27 cellular contexts compared by ENCODE assay signal in the genomic region with DNA sequence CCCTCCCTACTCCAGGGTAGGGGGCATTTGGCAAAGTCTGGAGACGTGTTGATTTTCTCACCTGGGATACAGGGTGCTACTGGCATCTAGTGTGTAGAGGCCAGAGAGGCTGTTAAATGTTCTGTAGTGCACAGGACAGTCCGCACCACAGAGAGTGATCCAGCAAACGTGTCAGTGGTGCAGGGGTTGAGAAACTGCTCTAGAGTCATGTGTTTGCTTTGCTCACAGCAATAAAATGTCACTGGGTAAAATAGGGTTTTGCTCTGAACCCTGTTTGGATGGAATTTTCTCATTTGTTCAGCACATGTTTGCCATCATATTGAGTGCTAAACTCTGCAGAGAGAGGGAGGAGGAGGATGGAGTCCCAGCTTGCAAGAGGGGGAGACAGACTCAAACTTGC. TPM values are rescaled to one million over a fixed set of nuclear protein-coding genes. Genes with fewer than 3 reads are reported as not detected.
A peak's percentile ranks its signal among the peaks of the same experiment; 100 is the strongest.
DNase-seq lines count a peak whose midpoint lies in the region; ATAC-seq and TF ChIP-seq lines count a peak whose summit lies in the region.
"Had no signal": no experiment of that assay in that cellular context is flagged by ENCODE, and none has a peak within 500 bp of the region (broad histone marks: within the 10 kb centered on the region; RNA-seq: fewer than 3 reads in every experiment).

No MANE protein-coding gene starts in this region.

- H2AFZ ChIP-seq in Karpas-422 (ENCODE audit: low read length): no peak overlapping the region

- no peaks in the 10 kb centered on the region for H3K9me3 Mint-ChIP-seq in natural killer cell
- H3K9me3 Mint-ChIP-seq in stimulated activated naive B cell treated with anti-CD40 and anti-IgM and Interleukin-4, amounts not matched to agents 10 μg/mL and 1 μg/mL and 100 μg/mL, for 72 hours: no peaks in the 10 kb centered on the region
- H3K9me3 Mint-ChIP-seq: activated naive CD4-positive, alpha-beta T cell treated with anti-CD3 and anti-CD28 coated beads, Interleukin-2, amount 50 U/mL, for 24 hours had no signal

- peak overlapping the region; percentile 64 to 92 for H3K27ac Mint-ChIP-seq in natural killer cell
- H3K27ac Mint-ChIP-seq in stimulated activated naive B cell treated with anti-CD40 and anti-IgM and Interleukin-4, amounts not matched to agents 10 μg/mL and 1 μg/mL and 100 μg/mL, for 72 hours: peak overlapping the region; percentile 88
- H3K27ac Mint-ChIP-seq: activated CD4-positive, alpha-beta T cell treated with anti-CD3 and anti-CD28 coated beads for 36 hours; activated CD8-positive, alpha-beta T cell treated with anti-CD3 and anti-CD28 coated beads, Interleukin-2, amount 10 ng/mL, durations not matched to agents 7 days and 5 days had no signal

- ATAC-seq in natural killer cell: peak; percentile 60 to 72 (median 66)
- no peak for ATAC-seq in stimulated activated naive B cell treated with anti-CD40 and anti-IgM and Interleukin-4, amounts not matched to agents 10 μg/mL and 1 μg/mL and 100 μg/mL, for 72 hours (replicated peaks)
- no peak for ATAC-seq in gastroesophageal sphincter
- ATAC-seq: activated CD4-positive, alpha-beta T cell treated with anti-CD3 and anti-CD28 coated beads for 36 hours; activated CD8-positive, alpha-beta T cell treated with anti-CD3 and anti-CD28 coated beads, Interleukin-2, amount 10 ng/mL, durations not matched to agents 7 days and 5 days; left cardiac atrium; stimulated activated naive CD8-positive, alpha-beta T cell treated with anti-CD3 and anti-CD28 coated beads, Interleukin-15, Interleukin-2, amounts not matched to agents 100 U/mL and 50 U/mL, for 24 hours had no signal

- H3K4me3 Mint-ChIP-seq in natural killer cell: peak overlapping the region; percentile 73
- peak overlapping the region in 1 of 2 donors; percentile 17 for H3K4me3 Mint-ChIP-seq in stimulated activated naive B cell treated with anti-CD40 and anti-IgM and Interleukin-4, amounts not matched to agents 10 μg/mL and 1 μg/mL and 100 μg/mL, for 72 hours
- H3K4me3 Mint-ChIP-seq: activated CD4-positive, alpha-beta T cell treated with anti-CD3 and anti-CD28 coated beads for 36 hours; activated CD8-positive, alpha-beta T cell treated with anti-CD3 and anti-CD28 coated beads, Interleukin-2, amount 10 ng/mL, durations not matched to agents 7 days and 5 days; activated naive CD4-positive, alpha-beta T cell treated with anti-CD3 and anti-CD28 coated beads, Interleukin-2, amount 50 U/mL, for 24 hours had no signal

- intact Hi-C loops in natural killer cell (cut with micrococcal nuclease): no loop called here

- no peaks in the 10 kb centered on the region for H3K36me3 Mint-ChIP-seq in natural killer cell
- H3K36me3 Mint-ChIP-seq in stimulated activated naive B cell treated with anti-CD40 and anti-IgM and Interleukin-4, amounts not matched to agents 10 μg/mL and 1 μg/mL and 100 μg/mL, for 72 hours: peaks cover 60 to 79% of the 10 kb centered on the region in 2 donors
- H3K36me3 Mint-ChIP-seq: activated naive CD4-positive, alpha-beta T cell treated with anti-CD3 and anti-CD28 coated beads, Interleukin-2, amount 50 U/mL, for 24 hours had no signal

- H3K4me1 ChIP-seq in Karpas-422 (ENCODE audit: low read length) (peaks cover 100% of the 10 kb centered on the region), gastroesophageal sphincter (no peaks in the 10 kb centered on the region)
- H3K4me1 ChIP-seq: BE2C, SJCRH30, testis, vagina had no signal

- H3K27me3 Mint-ChIP-seq in natural killer cell (ENCODE audit: low read depth in 2 of 2): no peaks in the 10 kb centered on the region
- H3K27me3 Mint-ChIP-seq in stimulated activated naive B cell treated with anti-CD40 and anti-IgM and Interleukin-4, amounts not matched to agents 10 μg/mL and 1 μg/mL and 100 μg/mL, for 72 hours: no peaks in the 10 kb centered on the region
- H3K27me3 Mint-ChIP-seq: activated CD4-positive, alpha-beta T cell treated with anti-CD3 and anti-CD28 coated beads for 36 hours had no signal

- DNase-seq in Karpas-422: peak; percentile 46
- peak; percentile 39 for DNase-seq in fibroblast of villous mesenchyme (ENCODE audit: low read depth)
- DNase-seq in natural killer cell: no peak
- no peak for DNase-seq in stimulated activated naive B cell treated with anti-CD40 and anti-IgM and Interleukin-4, amounts not matched to agents 10 μg/mL and 1 μg/mL and 100 μg/mL, for 72 hours
- DNase-seq in NCI-H2081 (lab: John Stamatoyannopoulos, UW): no peak
- no peak for DNase-seq in NCI-H2029 (lab: John Stamatoyannopoulos, UW)
- DNase-seq in NCI-H82 treated with DMSO at 0.1 percent for 48 hours (lab: John Stamatoyannopoulos, UW; ENCODE audit: unreplicated experiment): no peak
- DNase-seq: activated CD4-positive, alpha-beta T cell treated with anti-CD3 and anti-CD28 coated beads for 36 hours; activated CD8-positive, alpha-beta T cell treated with anti-CD3 and anti-CD28 coated beads, Interleukin-2, amount 10 ng/mL, durations not matched to agents 7 days and 5 days; amygdala; BE2C; DMS153; H7; hypothalamus; left cardiac atrium; mesendoderm; NCI-H446 treated with DMSO at 0.1 percent for 48 hours; NCI-H774; RPMI8226; SJCRH30; stimulated activated naive CD8-positive, alpha-beta T cell treated with anti-CD3 and anti-CD28 coated beads, Interleukin-15, Interleukin-2, amounts not matched to agents 100 U/mL and 50 U/mL, for 24 hours; SW 1271; testis had no signal

- peaks cover 71 to 77% of the 10 kb centered on the region in 2 donors for H3K4me1 Mint-ChIP-seq in natural killer cell
- H3K4me1 Mint-ChIP-seq in stimulated activated naive B cell treated with anti-CD40 and anti-IgM and Interleukin-4, amounts not matched to agents 10 μg/mL and 1 μg/mL and 100 μg/mL, for 72 hours: peaks cover 61 to 82% of the 10 kb centered on the region in 2 donors
- H3K4me1 Mint-ChIP-seq: activated CD4-positive, alpha-beta T cell treated with anti-CD3 and anti-CD28 coated beads for 36 hours; activated naive CD4-positive, alpha-beta T cell treated with anti-CD3 and anti-CD28 coated beads, Interleukin-2, amount 50 U/mL, for 24 hours had no signal

- peaks cover 93% of the 10 kb centered on the region for H3K36me3 ChIP-seq in Karpas-422 (ENCODE audit: insufficient read depth, low read length)
- no peaks in the 10 kb centered on the region for H3K36me3 ChIP-seq in gastroesophageal sphincter
- H3K36me3 ChIP-seq: BE2C, SJCRH30, vagina had no signal

- H3K9me2 ChIP-seq in Karpas-422 (replicated peaks; ENCODE audit: insufficient read depth, low read length): no peaks in the 10 kb centered on the region

- H3K9ac ChIP-seq in Karpas-422 (ENCODE audit: low read length): peak overlapping the region; percentile 41

- no peak for TF ChIP-seq POLR2A in gastroesophageal sphincter (IDR thresholded peaks at IDR 0.05)

- H3K4me2 ChIP-seq in Karpas-422 (ENCODE audit: low read depth, low read length, poor library complexity, severe bottlenecking): peak overlapping the region; percentile 91

- H3K4me3 ChIP-seq in Karpas-422 (ENCODE audit: low read length) (peak overlapping the region; percentile 39; the same call in 1 of the 2 replicates), fibroblast of villous mesenchyme (ENCODE audit: low read depth, low read length) (no peak overlapping the region), gastroesophageal sphincter (no peak overlapping the region)
- H3K4me3 ChIP-seq: SJCRH30, testis, vagina had no signal

- WGBS in gastroesophageal sphincter (ENCODE audit: low coverage in 1 of 2), 2 donors: no CpG with 5 or more reads among the region's 3 CpGs

- H3K9me3 ChIP-seq in Karpas-422 (ENCODE audit: low read length) (no peaks in the 10 kb centered on the region), gastroesophageal sphincter (no peaks in the 10 kb centered on the region)
- H3K9me3 ChIP-seq: BE2C, SJCRH30, testis, vagina had no signal

- TF ChIP-seq CTCF in fibroblast of villous mesenchyme (IDR thresholded peaks at IDR 0.05; ENCODE audit: insufficient read depth, low read depth, low read length) (no peak), natural killer cell (IDR thresholded peaks at IDR 0.05) (no peak), gastroesophageal sphincter (IDR thresholded peaks at IDR 0.05) (no peak)

- H3K79me2 ChIP-seq in Karpas-422 (ENCODE audit: low read length): peaks cover 100% of the 10 kb centered on the region

- TF ChIP-seq EP300 in gastroesophageal sphincter (IDR thresholded peaks at IDR 0.05): no peak

- H3K27ac ChIP-seq in Karpas-422 (ENCODE audit: low read length) (peak overlapping the region; percentile 100), gastroesophageal sphincter (no peak overlapping the region)
- H3K27ac ChIP-seq: SJCRH30, testis, vagina had no signal

- H3K27me3 ChIP-seq in Karpas-422 (ENCODE audit: low read length) (no peaks in the 10 kb centered on the region), gastroesophageal sphincter (peaks cover 38% of the 10 kb centered on the region)
- H3K27me3 ChIP-seq: SJCRH30, testis, vagina had no signal

- H4K20me1 ChIP-seq in Karpas-422 (ENCODE audit: insufficient read depth, low read depth, low read length): peaks cover 97% of the 10 kb centered on the region

RNA-seq across cellular contexts. Expression of gene PLCG2, which starts 11.7 kb away (rescaled TPM):
- total RNA-seq in Karpas-422 (2014; rRNA removed; shearing (Covaris generic); ENCODE audit: low replicate concordance): 574 and 580 TPM in 2 replicates
- total RNA-seq in fibroblast of villous mesenchyme: 0.43 and 0.64 TPM in 2 replicates
- total RNA-seq in natural killer cell: 100 to 1,000 TPM; 250 to 298 (median 285) TPM
- total RNA-seq in gastroesophageal sphincter: 10 to 100 TPM in 1 of 4 donors, 1 to 10 TPM in 3; 6.2 to 11.4 (median 8.1) TPM
- total RNA-seq: osteocyte had no signal

Comparison
In these comparisons a context has a peak if more than half of its experiments do, and no peak if none do; other contexts are left out.
1. DNase-seq: peak in Karpas-422 (single experiment) and fibroblast of villous mesenchyme (single experiment); none in natural killer cell (single experiment), stimulated activated naive B cell treated with anti-CD40 and anti-IgM and Interleukin-4, amounts not matched to agents 10 μg/mL and 1 μg/mL and 100 μg/mL, for 72 hours (single experiment), NCI-H2081 (0 of 2), NCI-H2029 (single experiment) and NCI-H82 treated with DMSO at 0.1 percent for 48 hours (single experiment).
2. ATAC-seq: peak in natural killer cell (3 of 3); none in stimulated activated naive B cell treated with anti-CD40 and anti-IgM and Interleukin-4, amounts not matched to agents 10 μg/mL and 1 μg/mL and 100 μg/mL, for 72 hours (0 of 2) and gastroesophageal sphincter (single experiment).
3. RNA of gene PLCG2, which starts 11.7 kb away (total RNA-seq): 574 to 580 TPM in Karpas-422 and 250 to 298 TPM in natural killer cell; 6.2 to 11.4 TPM in gastroesophageal sphincter and 0.43 to 0.64 TPM in fibroblast of villous mesenchyme; every median in the first group is over 10 times any median in the second.